Comparison of ENCODE assay signal across 8 cellular contexts in genomic region chr2:169131587-169132512, GRCh38.
A peak's percentile ranks its signal among the peaks of the same experiment; 100 is the strongest.
DNase-seq lines count a peak whose midpoint lies in the region; ATAC-seq, FAIRE-seq and TF ChIP-seq lines count a peak whose summit lies in the region.

No MANE protein-coding gene starts in this region.

- H3K4me1 Mint-ChIP-seq in activated T-cell treated with anti-CD3 and anti-CD28 coated beads, Interleukin-2, amount 50 U/mL, for 24 hours (ENCODE audit: low read depth): peaks cover 2% of the 10 kb centered on the region

- no peak overlapping the region for H4K91ac ChIP-seq in H1 (replicated peaks; ENCODE audit: insufficient read length, low read length)

- no peak overlapping the region for H2BK20ac ChIP-seq in H1 (ENCODE audit: low read length)

- TF ChIP-seq POLR2A in H1 (IDR thresholded peaks at IDR 0.05; ENCODE audit: control extremely low read depth in 1 of 2, low read depth in 2 of 2, low read length in 2 of 2): no peak

- H3K27me3 Mint-ChIP-seq in activated T-cell treated with anti-CD3 and anti-CD28 coated beads, Interleukin-2, amount 50 U/mL, for 24 hours: no peaks in the 10 kb centered on the region

- no peak overlapping the region for H2AK5ac ChIP-seq in H1 (ENCODE audit: low read depth, low read length)

- no peaks in the 10 kb centered on the region for H3K36me3 Mint-ChIP-seq in activated T-cell treated with anti-CD3 and anti-CD28 coated beads, Interleukin-2, amount 50 U/mL, for 24 hours (ENCODE audit: low read depth)

- H3K36me3 ChIP-seq in OCI-LY3 (replicated peaks; ENCODE audit: low read depth, low read length): no peaks in the 10 kb centered on the region
- no peaks in the 10 kb centered on the region for H3K36me3 ChIP-seq in H1 (ENCODE audit: control insufficient read depth in 2 of 4, insufficient read depth in 4 of 4, low read length in 3 of 4)
- H3K36me3 ChIP-seq in mucosa of descending colon (ENCODE audit: low read depth): no peaks in the 10 kb centered on the region

- no peak overlapping the region for H2BK12ac ChIP-seq in H1 (ENCODE audit: low read depth, low read length)

- H3K4ac ChIP-seq in H1 (replicated peaks; ENCODE audit: insufficient read length, low read depth, low read length): no peak overlapping the region

- no peak overlapping the region for H3K23ac ChIP-seq in H1 (ENCODE audit: insufficient read length)

- no peak overlapping the region for H2BK15ac ChIP-seq in H1 (ENCODE audit: low read length)

- no peak overlapping the region for H4K8ac ChIP-seq in H1 (ENCODE audit: extremely low read depth, insufficient read depth, low read length)

- DNase-seq in COR-L47 (lab: John Stamatoyannopoulos, UW) (peak; percentile 35), H1 (ENCODE audit: low read depth in 1 of 2, low spot score in 2 of 2) (no peak), mucosa of descending colon (no peak)
- DNase-seq in stimulated activated naive CD4-positive, alpha-beta T cell treated with Interleukin-2 at 50 U/mL for 16 hours (lab: John Stamatoyannopoulos, UW): no peak
- no peak for DNase-seq in activated T-cell treated with anti-CD3 and anti-CD28 coated beads, Interleukin-2, amount 50 U/mL, for 24 hours

- H3K4me3 Mint-ChIP-seq in activated T-cell treated with anti-CD3 and anti-CD28 coated beads, Interleukin-2, amount 50 U/mL, for 24 hours: no peak overlapping the region

- H3K14ac ChIP-seq in H1 (ENCODE audit: insufficient read length): no peak overlapping the region

- H3K4me1 ChIP-seq in OCI-LY3 (ENCODE audit: low read length) (0 out of 2 replicates have a peak, but pooled peaks cover 4% of the 10 kb centered on the region), H1 (replicated peaks in 1 of 4; ENCODE audit: control insufficient read depth in 3 of 4, insufficient read depth in 4 of 4, low read length in 3 of 4) (no peaks in the 10 kb centered on the region), mucosa of descending colon (ENCODE audit: low read depth) (no peaks in the 10 kb centered on the region)

- no peak overlapping the region for H2BK5ac ChIP-seq in H1 (ENCODE audit: low read depth, low read length)

- peak; percentile 63 for FAIRE-seq in H1 (lab: Jason Lieb, UNC)

- no peaks in the 10 kb centered on the region for H3K79me2 ChIP-seq in OCI-LY3 (ENCODE audit: low read length)
- no peaks in the 10 kb centered on the region for H3K79me2 ChIP-seq in H1 (ENCODE audit: control insufficient read depth in 1 of 2, insufficient read depth in 2 of 2, low read length in 2 of 2)

- no peak overlapping the region for H4K5ac ChIP-seq in H1 (ENCODE audit: insufficient read length, low read depth, low read length)

- peak; percentile 34 to 44 for TF ChIP-seq RAD21 in H1 (IDR thresholded peaks at IDR 0.05 in 1 of 2, conservative IDR thresholded peaks at IDR 0.05 in 1 of 2; ENCODE audit: low read depth in 2 of 2, low read length in 2 of 2)

- POLR2A ChIA-PET in H1 (lab: Charles Lee; ENCODE audit: partially characterized antibody): interaction anchor here (0.7 to 1.2 kb wide), 2 partner anchors 22 to 164 kb away, joined by 3 to 4 read pairs; no protein-coding TSS in a partner anchor

- no peak overlapping the region for H3K56ac ChIP-seq in H1 (replicated peaks; ENCODE audit: insufficient read length, low read depth, low read length)

- intact Hi-C loops in mucosa of descending colon (cut with DNase I, micrococcal nuclease): loop anchor here in 1 of 2 donors (10.0 kb wide), 1 partner anchor 167 kb away; no protein-coding TSS in a partner anchor

- H3K27me3 ChIP-seq in OCI-LY3 (ENCODE audit: low read depth, low read length) (no peaks in the 10 kb centered on the region), H1 (replicated peaks in 1 of 4; ENCODE audit: control insufficient read depth in 3 of 4, extremely low read depth in 1 of 4, insufficient read depth in 3 of 4, low read length in 3 of 4) (no peaks in the 10 kb centered on the region)

- H2AFZ ChIP-seq in OCI-LY3 (ENCODE audit: low read depth, low read length): no peak overlapping the region
- no peak overlapping the region for H2AFZ ChIP-seq in H1 (ENCODE audit: low read length)

- H3K4me3 ChIP-seq in OCI-LY3 (ENCODE audit: low read length) (no peak overlapping the region), H1 (ENCODE audit: extremely low read depth in 1 of 4, insufficient read depth in 2 of 4, low read depth in 3 of 4, low read length in 4 of 4) (no peak overlapping the region), mucosa of descending colon (no peak overlapping the region)

- H4K20me1 ChIP-seq in OCI-LY3 (ENCODE audit: insufficient read depth, low read length): no peaks in the 10 kb centered on the region
- no peaks in the 10 kb centered on the region for H4K20me1 ChIP-seq in H1 (replicated peaks in 1 of 2; ENCODE audit: control insufficient read depth in 1 of 2, insufficient read depth in 2 of 2, low read length in 2 of 2)

- H3K79me1 ChIP-seq in H1 (ENCODE audit: low read depth, low read length): no peaks in the 10 kb centered on the region

- ATAC-seq in GM19025 (IDR thresholded peaks at IDR 0.05; ENCODE audit: low read depth, unreplicated experiment) (peak; percentile 75), HG03439 (IDR thresholded peaks at IDR 0.05; ENCODE audit: unreplicated experiment) (peak; percentile 77), mucosa of descending colon (peak; percentile 79)

- H3K9me3 Mint-ChIP-seq in activated T-cell treated with anti-CD3 and anti-CD28 coated beads, Interleukin-2, amount 50 U/mL, for 24 hours: no peaks in the 10 kb centered on the region

- H3K9me3 ChIP-seq in OCI-LY3 (ENCODE audit: insufficient read depth, low read length): no peaks in the 10 kb centered on the region
- no peaks in the 10 kb centered on the region for H3K9me3 ChIP-seq in H1 (ENCODE audit: insufficient read depth in 2 of 2, low read depth in 1 of 2, low read length in 1 of 2)
- H3K9me3 ChIP-seq in mucosa of descending colon: no peaks in the 10 kb centered on the region

- no peak overlapping the region for H3K18ac ChIP-seq in H1 (ENCODE audit: extremely low read depth, low read length)

- H3K27ac ChIP-seq in OCI-LY3 (ENCODE audit: low read length): no peak overlapping the region
- H3K27ac ChIP-seq in H1 (ENCODE audit: low read depth, low read length): no peak overlapping the region

- H2BK120ac ChIP-seq in H1 (replicated peaks; ENCODE audit: low read depth, low read length): no peak overlapping the region

- peak overlapping the region; percentile 42 for H3K4me2 ChIP-seq in OCI-LY3 (ENCODE audit: low read length)
- no peak overlapping the region for H3K4me2 ChIP-seq in H1 (ENCODE audit: insufficient read depth in 1 of 2, low read depth in 2 of 2, low read length in 2 of 2)

- no peak for TF ChIP-seq EP300 in H1 (IDR thresholded peaks at IDR 0.05; ENCODE audit: borderline replicate concordance in 1 of 2, low read depth in 2 of 2, low read length in 2 of 2)

- no peaks in the 10 kb centered on the region; the same call in 1 of the 2 replicates for H3K23me2 ChIP-seq in H1 (ENCODE audit: low read depth, low read length)

- TF ChIP-seq CTCF in OCI-LY3 (IDR thresholded peaks at IDR 0.05; ENCODE audit: low read depth, low read length) (peak; percentile 82), H1 (IDR thresholded peaks at IDR 0.05; ENCODE audit: control extremely low read depth in 1 of 3, insufficient read depth in 1 of 3, low read depth in 1 of 3, low read length in 3 of 3) (peak in 2 of 3 experiments; percentile 39 to 71; a peak in 2 of 4 replicates), mucosa of descending colon (IDR thresholded peaks at IDR 0.05) (peak; percentile 70)

- CTCF ChIA-PET in H1 (lab: Charles Lee; ENCODE audit: partially characterized antibody): interaction anchor here (0.6 to 3.7 kb wide), 41 partner anchors 9 to 265 kb away, joined by 3 to 62 read pairs (median 4); no protein-coding TSS in a partner anchor

- 60% methylated on average over 9 of the region's 9 CpGs; no CpG with 5 or more reads in 1 of the 2 experiments for WGBS in H1 (ENCODE audit: extremely low coverage in 1 of 2, insufficient coverage in 1 of 2, insufficient read length in 1 of 2, insufficient replicate concordance in 2 of 2, low coverage in 1 of 2, low lambda C conversion rate in 2 of 2, missing lambda C conversion rate in 1 of 2), 2 experiments

- H3K9ac ChIP-seq in OCI-LY3 (ENCODE audit: low read length) (no peak overlapping the region), H1 (replicated peaks in 1 of 4; ENCODE audit: extremely low read depth in 1 of 4, low read depth in 3 of 4, low read length in 3 of 4) (no peak overlapping the region)

- H3K27ac Mint-ChIP-seq in activated T-cell treated with anti-CD3 and anti-CD28 coated beads, Interleukin-2, amount 50 U/mL, for 24 hours: no peak overlapping the region

TF ChIP-seq in H1, 55 proteins besides CTCF, POLR2A, EP300 and RAD21 (continues in another document):
- TF ChIP-seq ATF2 (IDR thresholded peaks at IDR 0.05; ENCODE audit: low read length) (no peak), TAF1 (IDR thresholded peaks at IDR 0.05; ENCODE audit: low read depth, low read length) (no peak), BCL11A (IDR thresholded peaks at IDR 0.05; ENCODE audit: low read depth in 2 of 2, low read length in 2 of 2) (no peak), SIX5 (IDR thresholded peaks at IDR 0.05; ENCODE audit: low read depth, low read length) (no peak), SP4 (IDR thresholded peaks at IDR 0.05; ENCODE audit: low read length) (no peak), GABPA (IDR thresholded peaks at IDR 0.05; ENCODE audit: borderline replicate concordance, insufficient read depth, low read length) (no peak), SRF (IDR thresholded peaks at IDR 0.05; ENCODE audit: low read depth, low read length) (no peak), CEBPB (IDR thresholded peaks at IDR 0.05; ENCODE audit: low read depth, low read length) (no peak), NANOG (IDR thresholded peaks at IDR 0.05; ENCODE audit: insufficient read depth, low read depth, low read length, poor library complexity, severe bottlenecking) (no peak), ATF3 (IDR thresholded peaks at IDR 0.05; ENCODE audit: insufficient read depth, low read depth, low read length) (no peak), TAF7 (optimal IDR thresholded peaks at IDR 0.05; ENCODE audit: borderline replicate concordance, low read depth, low read length) (no peak), MAFK (IDR thresholded peaks at IDR 0.05; ENCODE audit: low read depth, low read length) (no peak)
